In genomic region chr20:18063676-18064075, GRCh38 we compare ENCODE assay signal across 30 cellular contexts. TPM values are rescaled to one million over a fixed set of nuclear protein-coding genes. Genes with fewer than 3 reads are reported as not detected.
"Had no signal": no experiment of that assay in that cellular context is flagged by ENCODE, and none has a peak within 500 bp of the region (broad histone marks: within the 10 kb centered on the region; RNA-seq: fewer than 3 reads in every experiment).

No MANE protein-coding gene starts in this region.

- H3K4me1 ChIP-seq: uterus had no signal

- FAIRE-seq: urothelium cell line had no signal

- ATAC-seq: stimulated activated effector memory CD8-positive, alpha-beta T cell treated with anti-CD3 and anti-CD28 coated beads, Interleukin-12 subunit alpha, Interleukin-12 subunit beta, amount 100 ng/mL, for 72 hours; stimulated activated memory B cell treated with anti-CD40 and anti-IgM and Interleukin-4, amounts not matched to agents 10 μg/mL and 1 μg/mL and 100 μg/mL, for 72 hours; stimulated activated naive B cell treated with anti-CD40 and anti-IgM and Interleukin-4, amounts not matched to agents 10 μg/mL and 1 μg/mL and 100 μg/mL, for 72 hours; stimulated activated naive CD8-positive, alpha-beta T cell treated with anti-CD3 and anti-CD28 coated beads, Interleukin-15, amount 100 ng/mL, for 72 hours; stimulated activated naive CD8-positive, alpha-beta T cell treated with anti-CD3 and anti-CD28 coated beads, Interleukin-15, Interleukin-2, amounts not matched to agents 100 U/mL and 50 U/mL, for 24 hours; upper lobe of right lung had no signal

- DNase-seq: stimulated activated CD4-positive, alpha-beta T cell treated with anti-CD3 and anti-CD28 coated beads, Interleukin-2, amount 100 ng/mL, for 48 hours; stimulated activated CD4-positive, alpha-beta T cell treated with anti-CD3 and anti-CD28 coated beads, Interleukin-4, amount 100 ng/mL, for 1 hour; stimulated activated CD4-positive, alpha-beta T cell treated with anti-CD3 and anti-CD28 coated beads, Interleukin-4, amount 100 ng/mL, for 24 hours; stimulated activated CD4-positive, alpha-beta T cell treated with anti-CD3 and anti-CD28 coated beads, Interleukin-4, amount 100 ng/mL, for 4 hours; stimulated activated CD8-positive, alpha-beta memory T cell treated with anti-CD3 and anti-CD28 coated beads, Interleukin-4, amount 100 ng/mL, for 48 hours; stimulated activated naive B cell treated with anti-CD40 and anti-IgM and Interleukin-4, amounts not matched to agents 10 μg/mL and 1 μg/mL and 100 μg/mL, for 72 hours; stimulated activated naive CD4-positive, alpha-beta T cell; stimulated activated naive CD4-positive, alpha-beta T cell treated with Interleukin-2 at 50 U/mL for 16 hours; stimulated activated naive CD8-positive, alpha-beta T cell treated with anti-CD3 and anti-CD28 coated beads, Interleukin-15, amount 100 ng/mL, for 72 hours; stimulated activated naive CD8-positive, alpha-beta T cell treated with anti-CD3 and anti-CD28 coated beads, Interleukin-15, Interleukin-2, amounts not matched to agents 100 U/mL and 50 U/mL, for 24 hours; stomach; substantia nigra; testis; thyroid gland; tibial artery; transverse colon; trophoblast cell; upper lobe of left lung; upper lobe of right lung; uterus had no signal

- H3K27ac ChIP-seq: stomach, suprapubic skin, testis, thoracic aorta, thyroid gland, tibial artery, tibial nerve, transverse colon, upper lobe of left lung, upper lobe of right lung, uterus, vagina had no signal

- H3K27ac Mint-ChIP-seq: stimulated activated effector memory CD8-positive, alpha-beta T cell treated with anti-CD3 and anti-CD28 coated beads, Interleukin-12 subunit alpha, Interleukin-12 subunit beta, amount 100 ng/mL, for 72 hours; stimulated activated memory B cell treated with anti-CD40 and anti-IgM and Interleukin-4, amounts not matched to agents 10 μg/mL and 1 μg/mL and 100 μg/mL, for 72 hours; stimulated activated naive B cell treated with anti-CD40 and anti-IgM and Interleukin-4, amounts not matched to agents 10 μg/mL and 1 μg/mL and 100 μg/mL, for 72 hours; stimulated activated naive CD8-positive, alpha-beta T cell treated with anti-CD3 and anti-CD28 coated beads, Interleukin-15, amount 100 ng/mL, for 72 hours; stimulated activated naive CD8-positive, alpha-beta T cell treated with anti-CD3 and anti-CD28 coated beads, Interleukin-15, Interleukin-2, amounts not matched to agents 100 ng/mL and 50 ng/mL, for 24 hours; type B pancreatic cell had no signal

- H3K9me3 Mint-ChIP-seq: stimulated activated effector memory CD8-positive, alpha-beta T cell treated with anti-CD3 and anti-CD28 coated beads, Interleukin-12 subunit alpha, Interleukin-12 subunit beta, amount 100 ng/mL, for 72 hours; stimulated activated memory B cell treated with anti-CD40 and anti-IgM and Interleukin-4, amounts not matched to agents 10 μg/mL and 1 μg/mL and 100 μg/mL, for 72 hours; stimulated activated naive B cell treated with anti-CD40 and anti-IgM and Interleukin-4, amounts not matched to agents 10 μg/mL and 1 μg/mL and 100 μg/mL, for 72 hours; stimulated activated naive CD8-positive, alpha-beta T cell treated with anti-CD3 and anti-CD28 coated beads, Interleukin-15, amount 100 ng/mL, for 72 hours; stimulated activated naive CD8-positive, alpha-beta T cell treated with anti-CD3 and anti-CD28 coated beads, Interleukin-15, Interleukin-2, amounts not matched to agents 100 ng/mL and 50 ng/mL, for 24 hours; type B pancreatic cell had no signal

- H3K4me3 Mint-ChIP-seq: stimulated activated effector memory CD8-positive, alpha-beta T cell treated with anti-CD3 and anti-CD28 coated beads, Interleukin-12 subunit alpha, Interleukin-12 subunit beta, amount 100 ng/mL, for 72 hours; stimulated activated memory B cell treated with anti-CD40 and anti-IgM and Interleukin-4, amounts not matched to agents 10 μg/mL and 1 μg/mL and 100 μg/mL, for 72 hours; stimulated activated naive B cell treated with anti-CD40 and anti-IgM and Interleukin-4, amounts not matched to agents 10 μg/mL and 1 μg/mL and 100 μg/mL, for 72 hours; stimulated activated naive CD8-positive, alpha-beta T cell treated with anti-CD3 and anti-CD28 coated beads, Interleukin-15, amount 100 ng/mL, for 72 hours; stimulated activated naive CD8-positive, alpha-beta T cell treated with anti-CD3 and anti-CD28 coated beads, Interleukin-15, Interleukin-2, amounts not matched to agents 100 ng/mL and 50 ng/mL, for 24 hours; type B pancreatic cell had no signal

- H3K36me3 Mint-ChIP-seq: stimulated activated effector memory CD8-positive, alpha-beta T cell treated with anti-CD3 and anti-CD28 coated beads, Interleukin-12 subunit alpha, Interleukin-12 subunit beta, amount 100 ng/mL, for 72 hours; stimulated activated memory B cell treated with anti-CD40 and anti-IgM and Interleukin-4, amounts not matched to agents 10 μg/mL and 1 μg/mL and 100 μg/mL, for 72 hours; stimulated activated naive B cell treated with anti-CD40 and anti-IgM and Interleukin-4, amounts not matched to agents 10 μg/mL and 1 μg/mL and 100 μg/mL, for 72 hours; type B pancreatic cell had no signal

- H3K27me3 ChIP-seq: testis, thyroid gland, vagina had no signal

- H3K9me3 ChIP-seq: stomach, suprapubic skin, testis, thoracic aorta, thyroid gland, tibial artery, tibial nerve, transverse colon, upper lobe of left lung, upper lobe of right lung, uterus, vagina had no signal

- H3K36me3 ChIP-seq: stomach, suprapubic skin, thoracic aorta, thyroid gland, tibial artery, tibial nerve, transverse colon, upper lobe of left lung, upper lobe of right lung, uterus, vagina had no signal

- H3K4me3 ChIP-seq: stomach, suprapubic skin, testis, thoracic aorta, thyroid gland, tibial artery, tibial nerve, transverse colon, upper lobe of left lung, upper lobe of right lung, uterus, vagina had no signal

RNA-seq across cellular contexts. Expression of gene OVOL2, which starts 6.0 kb away (rescaled TPM):
- total RNA-seq: subcutaneous adipose tissue, tibial nerve had no signal
